Comparison of ENCODE assay signal across 31 cellular contexts in the genomic region with DNA sequence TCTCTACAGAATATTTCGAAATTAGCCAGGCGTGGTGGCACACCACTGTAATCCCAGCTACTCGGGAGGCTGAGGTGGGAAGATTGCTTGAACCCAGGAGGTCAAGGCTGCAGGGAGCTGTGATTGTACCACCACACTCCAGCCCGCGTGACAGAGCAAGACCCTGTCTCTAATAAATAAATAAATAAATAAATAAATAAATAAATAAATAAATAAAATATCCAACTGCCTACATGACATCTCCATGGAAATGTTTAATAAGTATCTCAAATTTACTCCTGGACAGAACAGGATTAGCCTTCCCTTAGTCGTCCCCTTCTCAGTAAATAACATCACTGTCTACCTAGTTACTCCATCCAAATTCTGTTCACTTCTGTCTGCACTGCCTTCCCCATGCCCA. TPM values are rescaled to one million over a fixed set of nuclear protein-coding genes. Genes with fewer than 3 reads are reported as not detected.
"Had no signal": no experiment of that assay in that cellular context is flagged by ENCODE, and none has a peak within 500 bp of the region (broad histone marks: within the 10 kb centered on the region; RNA-seq: fewer than 3 reads in every experiment).

No MANE protein-coding gene starts in this region.

- H3K36me3 ChIP-seq: colonic mucosa, esophagus muscularis mucosa, esophagus squamous epithelium, gastrocnemius medialis, gastroesophageal sphincter, heart left ventricle, heart right ventricle had no signal

- H3K4me1 ChIP-seq: colonic mucosa, esophagus muscularis mucosa, foreskin keratinocyte, gastrocnemius medialis, gastroesophageal sphincter had no signal

- H3K27me3 ChIP-seq: colonic mucosa, dorsolateral prefrontal cortex, esophagus muscularis mucosa, esophagus squamous epithelium, gastrocnemius medialis, gastroesophageal sphincter, heart left ventricle, heart right ventricle had no signal

- H3K27me3 Mint-ChIP-seq: dendritic cell treated with granulocyte-macrophage colony-stimulating factor and Interleukin-4, amounts not matched to agents 40 ng/mL and 50 ng/mL, for 4 days had no signal

- H3K9me3 Mint-ChIP-seq: dendritic cell treated with granulocyte-macrophage colony-stimulating factor and Interleukin-4, amounts not matched to agents 40 ng/mL and 50 ng/mL, for 4 days; effector memory CD8-positive, alpha-beta T cell; endodermal cell had no signal

- H3K4me1 Mint-ChIP-seq: endodermal cell had no signal

- H3K27ac Mint-ChIP-seq: dendritic cell treated with granulocyte-macrophage colony-stimulating factor and Interleukin-4, amounts not matched to agents 40 ng/mL and 50 ng/mL, for 4 days; effector memory CD8-positive, alpha-beta T cell; endodermal cell had no signal

- ATAC-seq: effector memory CD8-positive, alpha-beta T cell; esophagus mucosa; foreskin keratinocyte; gastrocnemius medialis; gastroesophageal sphincter; heart left ventricle; heart right ventricle had no signal

- H3K9me3 ChIP-seq: colonic mucosa, esophagus muscularis mucosa, esophagus squamous epithelium, gastrocnemius medialis, gastroesophageal sphincter, heart left ventricle, heart right ventricle had no signal

- H3K27ac ChIP-seq: colonic mucosa, coronary artery, dorsolateral prefrontal cortex, epithelial cell of prostate, esophagus muscularis mucosa, esophagus squamous epithelium, foreskin keratinocyte, gastrocnemius medialis, gastroesophageal sphincter, heart left ventricle, heart right ventricle had no signal

- FAIRE-seq: colon, endometrium, endothelial cell of umbilical vein, frontal cortex had no signal

- DNase-seq: colonic mucosa; cortex of kidney; dermis blood vessel endothelial cell; dorsolateral prefrontal cortex; effector CD4-positive, alpha-beta T cell; effector CD8-positive, alpha-beta T cell; effector memory CD4-positive, alpha-beta T cell; effector memory CD8-positive, alpha-beta T cell; erythroblast; esophagus squamous epithelium; foreskin fibroblast; foreskin keratinocyte; foreskin melanocyte; gastrocnemius medialis; glutamatergic neuron; head of caudate nucleus; heart left ventricle; heart right ventricle had no signal

- H3K4me3 Mint-ChIP-seq: dendritic cell treated with granulocyte-macrophage colony-stimulating factor and Interleukin-4, amounts not matched to agents 40 ng/mL and 50 ng/mL, for 4 days; effector memory CD8-positive, alpha-beta T cell; endodermal cell had no signal

- H3K4me3 ChIP-seq: colonic mucosa, coronary artery, dorsolateral prefrontal cortex, esophagus muscularis mucosa, esophagus squamous epithelium, gastrocnemius medialis, gastroesophageal sphincter, heart left ventricle, heart right ventricle had no signal

RNA-seq across cellular contexts. Expression of a gene that starts 29.0 kb away (rescaled TPM):
- total RNA-seq: fibroblast of lung, fibroblast of villous mesenchyme had no signal
- polyA plus RNA-seq: fibroblast of lung, foreskin keratinocyte had no signal
